ENCODE assay signal across 1 cellular context in the genomic region with DNA sequence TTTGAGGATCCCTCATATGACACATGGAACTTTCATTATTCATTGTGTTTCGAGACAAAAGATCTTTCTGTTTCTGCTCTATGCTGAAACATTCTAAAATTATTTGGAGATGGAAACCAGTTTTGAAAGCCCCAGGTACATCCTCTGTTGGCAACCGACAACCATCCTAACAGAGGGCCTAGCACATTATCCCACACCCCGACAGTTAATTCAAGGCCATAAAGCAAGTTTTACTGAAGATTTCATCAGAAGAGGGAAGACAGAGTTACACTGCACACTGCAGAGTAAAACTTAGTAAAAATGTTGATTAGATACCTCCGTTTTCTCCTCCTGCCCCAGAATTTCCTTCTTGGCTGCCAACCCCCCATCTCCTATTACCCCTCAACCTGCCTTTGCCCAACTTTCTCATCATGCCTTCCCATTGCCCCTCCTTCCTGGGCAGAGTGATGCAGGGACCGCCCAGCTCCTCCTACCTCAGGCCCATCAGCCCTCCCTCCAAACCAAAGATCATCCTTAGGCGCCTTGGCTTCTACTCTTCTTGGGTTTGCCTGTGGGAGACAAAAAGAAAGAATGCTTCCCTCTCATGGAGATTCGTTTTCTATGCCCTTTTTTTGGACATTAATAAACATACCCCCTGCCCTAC.
A peak's percentile ranks its signal among the peaks of the same experiment; 100 is the strongest.
TF ChIP-seq lines count a peak whose summit lies in the region.

No MANE protein-coding gene starts in this region.

TF ChIP-seq in K562, 482 proteins besides CTCF, POLR2A, EP300 and RAD21 (continued from another document and continues in another):
- TF ChIP-seq SAFB2 (IDR thresholded peaks at IDR 0.05; ENCODE audit: borderline replicate concordance, low read depth, low read length, severe bottlenecking) (no peak), ETV6 (IDR thresholded peaks at IDR 0.05; ENCODE audit: borderline replicate concordance in 1 of 2, low read depth in 2 of 2, low read length in 1 of 2) (no peak), ETV6 (CRISPR knock-in tag; IDR thresholded peaks at IDR 0.05; ENCODE audit: borderline replicate concordance) (no peak), TCFL5 (CRISPR knock-in tag; conservative IDR thresholded peaks at IDR 0.05) (no peak), ETV1 (tag; conservative IDR thresholded peaks at IDR 0.05; ENCODE audit: low read depth) (no peak), LEF1 (IDR thresholded peaks at IDR 0.05) (no peak), TRIM24 (IDR thresholded peaks at IDR 0.05) (peak; percentile 50 to 71; a peak in 2 of 4 replicates), JUND (IDR thresholded peaks at IDR 0.05; ENCODE audit: borderline replicate concordance, low read depth, low read length) (no peak), JUND (tag; IDR thresholded peaks at IDR 0.05; ENCODE audit: borderline replicate concordance, low read depth, low read length) (peak; percentile 29; the same call in 1 of the 3 replicates), PRMT5 (CRISPR knock-in tag; IDR thresholded peaks at IDR 0.05) (no peak), GTF2F1 (IDR thresholded peaks at IDR 0.05; ENCODE audit: low read depth, low read length) (no peak), SMARCE1 (IDR thresholded peaks at IDR 0.05) (no peak), SMC3 (conservative IDR thresholded peaks at IDR 0.05; ENCODE audit: insufficient read depth, low read depth, low read length) (no peak), FIP1L1 (IDR thresholded peaks at IDR 0.05; ENCODE audit: low read depth, low read length, poor library complexity, severe bottlenecking) (no peak), MED1 (CRISPR knock-in tag; IDR thresholded peaks at IDR 0.05; ENCODE audit: borderline replicate concordance) (no peak), MYBL2 (IDR thresholded peaks at IDR 0.05; ENCODE audit: low read depth) (no peak), MYBL2 (CRISPR knock-in tag; IDR thresholded peaks at IDR 0.05; ENCODE audit: borderline replicate concordance) (no peak), EP400 (IDR thresholded peaks at IDR 0.05) (peak; percentile 64), ZNF174 (CRISPR knock-in tag; IDR thresholded peaks at IDR 0.05) (no peak), MAZ (CRISPR knock-in tag; conservative IDR thresholded peaks at IDR 0.05 in 1 of 2, IDR thresholded peaks at IDR 0.05 in 1 of 2) (no peak; a peak in 1 of 4 replicates), L3MBTL2 (IDR thresholded peaks at IDR 0.05) (peak; percentile 83), ZNF785 (CRISPR knock-in tag; IDR thresholded peaks at IDR 0.05) (no peak), CCAR2 (IDR thresholded peaks at IDR 0.05; ENCODE audit: low read depth, low read length) (no peak), ZBED1 (IDR thresholded peaks at IDR 0.05) (no peak), NFRKB (IDR thresholded peaks at IDR 0.05; ENCODE audit: low read depth) (peak; percentile 66; the same call in 1 of the 2 replicates), U2AF1 (optimal IDR thresholded peaks at IDR 0.05; ENCODE audit: low read depth, low read length) (no peak), IFI16 (CRISPR knock-in tag; IDR thresholded peaks at IDR 0.05) (no peak), KDM5B (IDR thresholded peaks at IDR 0.05; ENCODE audit: insufficient replicate concordance, low read depth, low read length) (no peak), ATF1 (CRISPR knock-in tag; IDR thresholded peaks at IDR 0.05) (no peak), ATF1 (tag; IDR thresholded peaks at IDR 0.05) (no peak; the same call in 1 of the 2 replicates), EWSR1 (IDR thresholded peaks at IDR 0.05; ENCODE audit: borderline replicate concordance, low read depth, partially characterized antibody) (no peak), CBFB (CRISPR knock-in tag; IDR thresholded peaks at IDR 0.05) (no peak)
- TF ChIP-seq, protein P1, sequence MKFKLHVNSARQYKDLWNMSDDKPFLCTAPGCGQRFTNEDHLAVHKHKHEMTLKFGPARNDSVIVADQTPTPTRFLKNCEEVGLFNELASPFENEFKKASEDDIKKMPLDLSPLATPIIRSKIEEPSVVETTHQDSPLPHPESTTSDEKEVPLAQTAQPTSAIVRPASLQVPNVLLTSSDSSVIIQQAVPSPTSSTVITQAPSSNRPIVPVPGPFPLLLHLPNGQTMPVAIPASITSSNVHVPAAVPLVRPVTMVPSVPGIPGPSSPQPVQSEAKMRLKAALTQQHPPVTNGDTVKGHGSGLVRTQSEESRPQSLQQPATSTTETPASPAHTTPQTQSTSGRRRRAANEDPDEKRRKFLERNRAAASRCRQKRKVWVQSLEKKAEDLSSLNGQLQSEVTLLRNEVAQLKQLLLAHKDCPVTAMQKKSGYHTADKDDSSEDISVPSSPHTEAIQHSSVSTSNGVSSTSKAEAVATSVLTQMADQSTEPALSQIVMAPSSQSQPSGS (CRISPR knock-in tag; IDR thresholded peaks at IDR 0.05): no peak
- TF ChIP-seq, protein P2, sequence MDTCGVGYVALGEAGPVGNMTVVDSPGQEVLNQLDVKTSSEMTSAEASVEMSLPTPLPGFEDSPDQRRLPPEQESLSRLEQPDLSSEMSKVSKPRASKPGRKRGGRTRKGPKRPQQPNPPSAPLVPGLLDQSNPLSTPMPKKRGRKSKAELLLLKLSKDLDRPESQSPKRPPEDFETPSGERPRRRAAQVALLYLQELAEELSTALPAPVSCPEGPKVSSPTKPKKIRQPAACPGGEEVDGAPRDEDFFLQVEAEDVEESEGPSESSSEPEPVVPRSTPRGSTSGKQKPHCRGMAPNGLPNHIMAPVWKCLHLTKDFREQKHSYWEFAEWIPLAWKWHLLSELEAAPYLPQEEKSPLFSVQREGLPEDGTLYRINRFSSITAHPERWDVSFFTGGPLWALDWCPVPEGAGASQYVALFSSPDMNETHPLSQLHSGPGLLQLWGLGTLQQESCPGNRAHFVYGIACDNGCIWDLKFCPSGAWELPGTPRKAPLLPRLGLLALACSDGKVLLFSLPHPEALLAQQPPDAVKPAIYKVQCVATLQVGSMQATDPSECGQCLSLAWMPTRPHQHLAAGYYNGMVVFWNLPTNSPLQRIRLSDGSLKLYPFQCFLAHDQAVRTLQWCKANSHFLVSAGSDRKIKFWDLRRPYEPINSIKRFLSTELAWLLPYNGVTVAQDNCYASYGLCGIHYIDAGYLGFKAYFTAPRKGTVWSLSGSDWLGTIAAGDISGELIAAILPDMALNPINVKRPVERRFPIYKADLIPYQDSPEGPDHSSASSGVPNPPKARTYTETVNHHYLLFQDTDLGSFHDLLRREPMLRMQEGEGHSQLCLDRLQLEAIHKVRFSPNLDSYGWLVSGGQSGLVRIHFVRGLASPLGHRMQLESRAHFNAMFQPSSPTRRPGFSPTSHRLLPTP (IDR thresholded peaks at IDR 0.05; ENCODE audit: borderline replicate concordance, extremely low read depth, insufficient read length): no peak
- TF ChIP-seq, protein P3, sequence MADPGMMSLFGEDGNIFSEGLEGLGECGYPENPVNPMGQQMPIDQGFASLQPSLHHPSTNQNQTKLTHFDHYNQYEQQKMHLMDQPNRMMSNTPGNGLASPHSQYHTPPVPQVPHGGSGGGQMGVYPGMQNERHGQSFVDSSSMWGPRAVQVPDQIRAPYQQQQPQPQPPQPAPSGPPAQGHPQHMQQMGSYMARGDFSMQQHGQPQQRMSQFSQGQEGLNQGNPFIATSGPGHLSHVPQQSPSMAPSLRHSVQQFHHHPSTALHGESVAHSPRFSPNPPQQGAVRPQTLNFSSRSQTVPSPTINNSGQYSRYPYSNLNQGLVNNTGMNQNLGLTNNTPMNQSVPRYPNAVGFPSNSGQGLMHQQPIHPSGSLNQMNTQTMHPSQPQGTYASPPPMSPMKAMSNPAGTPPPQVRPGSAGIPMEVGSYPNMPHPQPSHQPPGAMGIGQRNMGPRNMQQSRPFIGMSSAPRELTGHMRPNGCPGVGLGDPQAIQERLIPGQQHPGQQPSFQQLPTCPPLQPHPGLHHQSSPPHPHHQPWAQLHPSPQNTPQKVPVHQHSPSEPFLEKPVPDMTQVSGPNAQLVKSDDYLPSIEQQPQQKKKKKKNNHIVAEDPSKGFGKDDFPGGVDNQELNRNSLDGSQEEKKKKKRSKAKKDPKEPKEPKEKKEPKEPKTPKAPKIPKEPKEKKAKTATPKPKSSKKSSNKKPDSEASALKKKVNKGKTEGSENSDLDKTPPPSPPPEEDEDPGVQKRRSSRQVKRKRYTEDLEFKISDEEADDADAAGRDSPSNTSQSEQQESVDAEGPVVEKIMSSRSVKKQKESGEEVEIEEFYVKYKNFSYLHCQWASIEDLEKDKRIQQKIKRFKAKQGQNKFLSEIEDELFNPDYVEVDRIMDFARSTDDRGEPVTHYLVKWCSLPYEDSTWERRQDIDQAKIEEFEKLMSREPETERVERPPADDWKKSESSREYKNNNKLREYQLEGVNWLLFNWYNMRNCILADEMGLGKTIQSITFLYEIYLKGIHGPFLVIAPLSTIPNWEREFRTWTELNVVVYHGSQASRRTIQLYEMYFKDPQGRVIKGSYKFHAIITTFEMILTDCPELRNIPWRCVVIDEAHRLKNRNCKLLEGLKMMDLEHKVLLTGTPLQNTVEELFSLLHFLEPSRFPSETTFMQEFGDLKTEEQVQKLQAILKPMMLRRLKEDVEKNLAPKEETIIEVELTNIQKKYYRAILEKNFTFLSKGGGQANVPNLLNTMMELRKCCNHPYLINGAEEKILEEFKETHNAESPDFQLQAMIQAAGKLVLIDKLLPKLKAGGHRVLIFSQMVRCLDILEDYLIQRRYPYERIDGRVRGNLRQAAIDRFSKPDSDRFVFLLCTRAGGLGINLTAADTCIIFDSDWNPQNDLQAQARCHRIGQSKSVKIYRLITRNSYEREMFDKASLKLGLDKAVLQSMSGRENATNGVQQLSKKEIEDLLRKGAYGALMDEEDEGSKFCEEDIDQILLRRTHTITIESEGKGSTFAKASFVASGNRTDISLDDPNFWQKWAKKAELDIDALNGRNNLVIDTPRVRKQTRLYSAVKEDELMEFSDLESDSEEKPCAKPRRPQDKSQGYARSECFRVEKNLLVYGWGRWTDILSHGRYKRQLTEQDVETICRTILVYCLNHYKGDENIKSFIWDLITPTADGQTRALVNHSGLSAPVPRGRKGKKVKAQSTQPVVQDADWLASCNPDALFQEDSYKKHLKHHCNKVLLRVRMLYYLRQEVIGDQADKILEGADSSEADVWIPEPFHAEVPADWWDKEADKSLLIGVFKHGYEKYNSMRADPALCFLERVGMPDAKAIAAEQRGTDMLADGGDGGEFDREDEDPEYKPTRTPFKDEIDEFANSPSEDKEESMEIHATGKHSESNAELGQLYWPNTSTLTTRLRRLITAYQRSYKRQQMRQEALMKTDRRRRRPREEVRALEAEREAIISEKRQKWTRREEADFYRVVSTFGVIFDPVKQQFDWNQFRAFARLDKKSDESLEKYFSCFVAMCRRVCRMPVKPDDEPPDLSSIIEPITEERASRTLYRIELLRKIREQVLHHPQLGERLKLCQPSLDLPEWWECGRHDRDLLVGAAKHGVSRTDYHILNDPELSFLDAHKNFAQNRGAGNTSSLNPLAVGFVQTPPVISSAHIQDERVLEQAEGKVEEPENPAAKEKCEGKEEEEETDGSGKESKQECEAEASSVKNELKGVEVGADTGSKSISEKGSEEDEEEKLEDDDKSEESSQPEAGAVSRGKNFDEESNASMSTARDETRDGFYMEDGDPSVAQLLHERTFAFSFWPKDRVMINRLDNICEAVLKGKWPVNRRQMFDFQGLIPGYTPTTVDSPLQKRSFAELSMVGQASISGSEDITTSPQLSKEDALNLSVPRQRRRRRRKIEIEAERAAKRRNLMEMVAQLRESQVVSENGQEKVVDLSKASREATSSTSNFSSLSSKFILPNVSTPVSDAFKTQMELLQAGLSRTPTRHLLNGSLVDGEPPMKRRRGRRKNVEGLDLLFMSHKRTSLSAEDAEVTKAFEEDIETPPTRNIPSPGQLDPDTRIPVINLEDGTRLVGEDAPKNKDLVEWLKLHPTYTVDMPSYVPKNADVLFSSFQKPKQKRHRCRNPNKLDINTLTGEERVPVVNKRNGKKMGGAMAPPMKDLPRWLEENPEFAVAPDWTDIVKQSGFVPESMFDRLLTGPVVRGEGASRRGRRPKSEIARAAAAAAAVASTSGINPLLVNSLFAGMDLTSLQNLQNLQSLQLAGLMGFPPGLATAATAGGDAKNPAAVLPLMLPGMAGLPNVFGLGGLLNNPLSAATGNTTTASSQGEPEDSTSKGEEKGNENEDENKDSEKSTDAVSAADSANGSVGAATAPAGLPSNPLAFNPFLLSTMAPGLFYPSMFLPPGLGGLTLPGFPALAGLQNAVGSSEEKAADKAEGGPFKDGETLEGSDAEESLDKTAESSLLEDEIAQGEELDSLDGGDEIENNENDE (IDR thresholded peaks at IDR 0.05; ENCODE audit: low read depth, low read length): no peak
- TF ChIP-seq, protein P4, sequence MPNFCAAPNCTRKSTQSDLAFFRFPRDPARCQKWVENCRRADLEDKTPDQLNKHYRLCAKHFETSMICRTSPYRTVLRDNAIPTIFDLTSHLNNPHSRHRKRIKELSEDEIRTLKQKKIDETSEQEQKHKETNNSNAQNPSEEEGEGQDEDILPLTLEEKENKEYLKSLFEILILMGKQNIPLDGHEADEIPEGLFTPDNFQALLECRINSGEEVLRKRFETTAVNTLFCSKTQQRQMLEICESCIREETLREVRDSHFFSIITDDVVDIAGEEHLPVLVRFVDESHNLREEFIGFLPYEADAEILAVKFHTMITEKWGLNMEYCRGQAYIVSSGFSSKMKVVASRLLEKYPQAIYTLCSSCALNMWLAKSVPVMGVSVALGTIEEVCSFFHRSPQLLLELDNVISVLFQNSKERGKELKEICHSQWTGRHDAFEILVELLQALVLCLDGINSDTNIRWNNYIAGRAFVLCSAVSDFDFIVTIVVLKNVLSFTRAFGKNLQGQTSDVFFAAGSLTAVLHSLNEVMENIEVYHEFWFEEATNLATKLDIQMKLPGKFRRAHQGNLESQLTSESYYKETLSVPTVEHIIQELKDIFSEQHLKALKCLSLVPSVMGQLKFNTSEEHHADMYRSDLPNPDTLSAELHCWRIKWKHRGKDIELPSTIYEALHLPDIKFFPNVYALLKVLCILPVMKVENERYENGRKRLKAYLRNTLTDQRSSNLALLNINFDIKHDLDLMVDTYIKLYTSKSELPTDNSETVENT (CRISPR knock-in tag; IDR thresholded peaks at IDR 0.05): no peak
- TF ChIP-seq, protein P5, sequence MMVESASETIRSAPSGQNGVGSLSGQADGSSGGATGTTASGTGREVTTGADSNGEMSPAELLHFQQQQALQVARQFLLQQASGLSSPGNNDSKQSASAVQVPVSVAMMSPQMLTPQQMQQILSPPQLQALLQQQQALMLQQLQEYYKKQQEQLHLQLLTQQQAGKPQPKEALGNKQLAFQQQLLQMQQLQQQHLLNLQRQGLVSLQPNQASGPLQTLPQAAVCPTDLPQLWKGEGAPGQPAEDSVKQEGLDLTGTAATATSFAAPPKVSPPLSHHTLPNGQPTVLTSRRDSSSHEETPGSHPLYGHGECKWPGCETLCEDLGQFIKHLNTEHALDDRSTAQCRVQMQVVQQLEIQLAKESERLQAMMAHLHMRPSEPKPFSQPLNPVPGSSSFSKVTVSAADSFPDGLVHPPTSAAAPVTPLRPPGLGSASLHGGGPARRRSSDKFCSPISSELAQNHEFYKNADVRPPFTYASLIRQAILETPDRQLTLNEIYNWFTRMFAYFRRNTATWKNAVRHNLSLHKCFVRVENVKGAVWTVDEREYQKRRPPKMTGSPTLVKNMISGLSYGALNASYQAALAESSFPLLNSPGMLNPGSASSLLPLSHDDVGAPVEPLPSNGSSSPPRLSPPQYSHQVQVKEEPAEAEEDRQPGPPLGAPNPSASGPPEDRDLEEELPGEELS (CRISPR knock-in tag; IDR thresholded peaks at IDR 0.05; ENCODE audit: borderline replicate concordance): no peak
- TF ChIP-seq, protein P6, sequence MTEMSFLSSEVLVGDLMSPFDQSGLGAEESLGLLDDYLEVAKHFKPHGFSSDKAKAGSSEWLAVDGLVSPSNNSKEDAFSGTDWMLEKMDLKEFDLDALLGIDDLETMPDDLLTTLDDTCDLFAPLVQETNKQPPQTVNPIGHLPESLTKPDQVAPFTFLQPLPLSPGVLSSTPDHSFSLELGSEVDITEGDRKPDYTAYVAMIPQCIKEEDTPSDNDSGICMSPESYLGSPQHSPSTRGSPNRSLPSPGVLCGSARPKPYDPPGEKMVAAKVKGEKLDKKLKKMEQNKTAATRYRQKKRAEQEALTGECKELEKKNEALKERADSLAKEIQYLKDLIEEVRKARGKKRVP (CRISPR knock-in tag; IDR thresholded peaks at IDR 0.05): peak; percentile 62; the same call in 1 of the 2 replicates
